In the genomic region with DNA sequence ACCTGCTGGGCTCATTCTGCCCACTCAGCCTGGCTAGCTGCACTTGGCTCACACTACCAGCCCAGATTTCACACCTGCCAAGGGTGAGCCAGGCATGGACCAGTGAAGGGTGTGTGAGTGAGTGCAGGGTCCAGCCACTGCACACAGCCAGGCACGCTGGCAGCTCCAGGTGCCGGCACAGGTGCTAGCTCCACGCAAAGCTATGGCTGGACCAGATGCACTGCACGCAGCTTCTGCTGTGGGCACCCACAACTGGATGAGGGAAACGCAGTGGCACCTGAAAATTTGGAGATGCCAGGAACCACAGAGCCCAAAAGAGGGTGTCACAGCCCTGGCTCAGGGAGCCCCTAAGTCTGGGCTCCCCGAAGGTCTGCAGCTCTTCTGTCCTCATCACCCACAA, we compare ENCODE assay signal across 26 cellular contexts. TPM values are rescaled to one million over a fixed set of nuclear protein-coding genes. Genes with fewer than 3 reads are reported as not detected.
A peak's percentile ranks its signal among the peaks of the same experiment; 100 is the strongest.
DNase-seq lines count a peak whose midpoint lies in the region; ATAC-seq, FAIRE-seq and TF ChIP-seq lines count a peak whose summit lies in the region.
"Had no signal": no experiment of that assay in that cellular context is flagged by ENCODE, and none has a peak within 500 bp of the region (broad histone marks: within the 10 kb centered on the region; RNA-seq: fewer than 3 reads in every experiment).

No MANE protein-coding gene starts in this region.

- H3K4me3 ChIP-seq in IMR-90 (ENCODE audit: insufficient read depth, low read depth, low read length) (no peak overlapping the region), astrocyte (ENCODE audit: insufficient read depth, low read depth, low read length) (no peak overlapping the region), kidney (ENCODE audit: low read length in 2 of 2) (no peak overlapping the region), prostate gland (no peak overlapping the region)
- H3K4me3 ChIP-seq: A549; BLaER1 treated with 17β-estradiol and CSF1 and Interleukin-3, amounts not matched to agents 10 nM and 100 nM; HAP-1 had no signal

- H4K91ac ChIP-seq in IMR-90 (ENCODE audit: insufficient read depth, low read depth, low read length): no peak overlapping the region

- ATAC-seq in IMR-90 (ENCODE audit: low read depth) (no peak), HG02623 (IDR thresholded peaks at IDR 0.05; ENCODE audit: unreplicated experiment) (no peak)
- ATAC-seq: A549 had no signal

- peaks cover 1% of the 10 kb centered on the region for H3K36me3 Mint-ChIP-seq in astrocyte (ENCODE audit: low read depth, unreplicated experiment)
- H3K36me3 Mint-ChIP-seq: CD14-positive monocyte had no signal

- H4K5ac ChIP-seq in IMR-90 (ENCODE audit: low read depth, low read length): no peak overlapping the region

- POLR2A ChIA-PET in IMR-90 (lab: Charles Lee; ENCODE audit: unreplicated experiment) (no interaction called here), GM10248 (lab: Yijun Ruan, JAX) (no interaction called here)

- H3K14ac ChIP-seq in IMR-90 (replicated peaks; ENCODE audit: low read depth, low read length): 0 out of 2 replicates have a peak overlapping the region, but pooled peaks have one; percentile 20

- no peak overlapping the region for H2BK5ac ChIP-seq in IMR-90 (ENCODE audit: low read depth, low read length, poor library complexity, severe bottlenecking)

- no peak overlapping the region; the same call in 1 of the 2 replicates for H2AK5ac ChIP-seq in IMR-90 (ENCODE audit: low read depth, low read length)

- in situ Hi-C loops in IMR-90 (cut with MboI; ENCODE audit: low sequenced_read_pairs): no loop called here

- no peak overlapping the region for H3K23ac ChIP-seq in IMR-90 (ENCODE audit: low read depth, low read length)

- no peak overlapping the region for H2AK9ac ChIP-seq in IMR-90 (replicated peaks; ENCODE audit: low read depth, low read length, poor library complexity)

- no peak for TF ChIP-seq RAD21 in IMR-90 (IDR thresholded peaks at IDR 0.05; ENCODE audit: low read length)

- no peak overlapping the region for H3K4me3 Mint-ChIP-seq in astrocyte (ENCODE audit: unreplicated experiment)
- H3K4me3 Mint-ChIP-seq: CD14-positive monocyte; CD4-positive, alpha-beta T cell; CD8-positive, alpha-beta memory T cell; HFFc6 had no signal

- TF ChIP-seq POLR2A in IMR-90 (IDR thresholded peaks at IDR 0.05; ENCODE audit: low read depth, low read length): no peak
- no peak for TF ChIP-seq POLR2A in prostate gland (IDR thresholded peaks at IDR 0.05)

- H2BK20ac ChIP-seq in IMR-90 (ENCODE audit: low read depth, low read length): no peak overlapping the region

- H3K36me3 ChIP-seq in IMR-90 (ENCODE audit: control insufficient read depth, insufficient read depth, low read length) (no peaks in the 10 kb centered on the region), astrocyte (ENCODE audit: insufficient read depth, low read length) (no peaks in the 10 kb centered on the region), kidney (ENCODE audit: control insufficient read depth in 1 of 2, insufficient read depth in 2 of 2, low read length in 2 of 2) (no peaks in the 10 kb centered on the region), prostate gland (no peaks in the 10 kb centered on the region)
- H3K36me3 ChIP-seq: BE2C; BLaER1 treated with 17β-estradiol and CSF1 and Interleukin-3, amounts not matched to agents 10 nM and 100 nM; HAP-1 had no signal

- no peak overlapping the region for H2BK120ac ChIP-seq in IMR-90 (ENCODE audit: low read depth, low read length)

- no peaks in the 10 kb centered on the region for H3K27me3 Mint-ChIP-seq in astrocyte (ENCODE audit: low read depth, unreplicated experiment)
- H3K27me3 Mint-ChIP-seq: CD4-positive, alpha-beta T cell had no signal

- TF ChIP-seq CTCF in IMR-90 (conservative IDR thresholded peaks at IDR 0.05; ENCODE audit: low read depth, low read length) (no peak), astrocyte (IDR thresholded peaks at IDR 0.05; ENCODE audit: insufficient read depth, low read depth, low read length) (no peak), kidney (IDR thresholded peaks at IDR 0.05; ENCODE audit: borderline replicate concordance, extremely low read depth, insufficient read depth) (no peak), GM10248 (IDR thresholded peaks at IDR 0.05; ENCODE audit: control extremely low read depth, extremely low read depth, low read depth, missing control alignments) (no peak), prostate gland (IDR thresholded peaks at IDR 0.05) (no peak)

- H3K4me1 Mint-ChIP-seq in astrocyte (ENCODE audit: low read depth, unreplicated experiment): peaks cover 3% of the 10 kb centered on the region
- H3K4me1 Mint-ChIP-seq: CD14-positive monocyte had no signal

- 96% methylated on average over 4 of the region's 6 CpGs; no CpG with 5 or more reads in 1 of the 2 experiments for WGBS in IMR-90 (ENCODE audit: extremely low coverage in 2 of 2, insufficient read length in 1 of 2), 2 experiments
- 91% methylated on average over 6 of the region's 6 CpGs for WGBS in prostate gland

- H4K20me1 ChIP-seq in IMR-90 (ENCODE audit: insufficient read depth, low read length) (no peaks in the 10 kb centered on the region), astrocyte (ENCODE audit: insufficient read depth, low read length) (no peaks in the 10 kb centered on the region)
- H4K20me1 ChIP-seq: BLaER1 treated with 17β-estradiol and CSF1 and Interleukin-3, amounts not matched to agents 10 nM and 100 nM had no signal

- DNase-seq in IMR-90 (no peak), astrocyte (ENCODE audit: low read depth) (no peak), kidney (peak; percentile 62), GM10248 (ENCODE audit: extremely low spot score) (no peak), prostate gland (ENCODE audit: low spot score) (no peak)
- DNase-seq: 8988T; ACHN; AML-193; BE2C; CD4-positive, alpha-beta T cell; CD8-positive, alpha-beta memory T cell; DMS 273 treated with DMSO at 0.1 percent for 48 hours; DMS79; EL; GDM1; GOT3; HFFc6 had no signal

- H3K56ac ChIP-seq in IMR-90 (ENCODE audit: extremely low read depth, insufficient read depth, low read length): no peak overlapping the region

- no peak overlapping the region for H3K18ac ChIP-seq in IMR-90 (ENCODE audit: low read depth, low read length)

- BruUV-seq in IMR-90 (replicated peaks; lab: Mats Ljungman, UMichigan): no TSS peak

- H2BK15ac ChIP-seq in IMR-90 (ENCODE audit: low read depth, low read length): no peak overlapping the region

- H3K9me3 Mint-ChIP-seq in astrocyte (ENCODE audit: unreplicated experiment): peaks cover 18% of the 10 kb centered on the region
- H3K9me3 Mint-ChIP-seq: CD4-positive, alpha-beta T cell had no signal

- no peak overlapping the region for H3K4ac ChIP-seq in IMR-90 (ENCODE audit: low read depth, low read length)

- no peak overlapping the region for H3K27ac Mint-ChIP-seq in astrocyte (ENCODE audit: unreplicated experiment)
- H3K27ac Mint-ChIP-seq: CD14-positive monocyte; CD4-positive, alpha-beta T cell; HFFc6 had no signal

- H3K4me1 ChIP-seq in IMR-90 (ENCODE audit: control insufficient read depth, insufficient read depth, low read length): no peaks in the 10 kb centered on the region
- H3K4me1 ChIP-seq in astrocyte (ENCODE audit: insufficient read depth, low read length): no peaks in the 10 kb centered on the region
- H3K4me1 ChIP-seq in kidney (ENCODE audit: control insufficient read depth in 1 of 2, insufficient read depth in 1 of 2, low read depth in 1 of 2, low read length in 2 of 2): no peaks in the 10 kb centered on the region
- H3K4me1 ChIP-seq in prostate gland (replicated peaks): no peaks in the 10 kb centered on the region
- H3K4me1 ChIP-seq: A549; BE2C; BLaER1 treated with 17β-estradiol and CSF1 and Interleukin-3, amounts not matched to agents 10 nM and 100 nM; HAP-1 had no signal

- no peaks in the 10 kb centered on the region for H3K79me2 ChIP-seq in astrocyte (ENCODE audit: insufficient read depth, low read length)

- dilution Hi-C loops in IMR-90 (cut with HindIII; ENCODE audit: low sequenced_read_pairs, unreplicated experiment): no loop called here

- H2AFZ ChIP-seq in IMR-90 (replicated peaks; ENCODE audit: low read length, poor library complexity): no peak overlapping the region
- peak overlapping the region; percentile 31 for H2AFZ ChIP-seq in astrocyte (ENCODE audit: low read depth, low read length)

- H3K9me3 ChIP-seq in IMR-90 (ENCODE audit: control insufficient read depth, insufficient read depth, low read length): peaks cover 9% of the 10 kb centered on the region
- peaks cover 6% of the 10 kb centered on the region for H3K9me3 ChIP-seq in astrocyte (ENCODE audit: insufficient read depth, low read depth, low read length)
- peaks cover 0 to 14% of the 10 kb centered on the region in 2 donors for H3K9me3 ChIP-seq in kidney (ENCODE audit: control insufficient read depth in 1 of 2, low read length in 2 of 2)
- no peaks in the 10 kb centered on the region for H3K9me3 ChIP-seq in prostate gland
- H3K9me3 ChIP-seq: BE2C had no signal

- H3K27me3 ChIP-seq in IMR-90 (ENCODE audit: control insufficient read depth, insufficient read depth, low read length) (no peaks in the 10 kb centered on the region), astrocyte (ENCODE audit: insufficient read depth, low read length) (no peaks in the 10 kb centered on the region), prostate gland (replicated peaks; ENCODE audit: insufficient read depth) (no peaks in the 10 kb centered on the region)
- H3K27me3 ChIP-seq: BE2C; BLaER1 treated with 17β-estradiol and CSF1 and Interleukin-3, amounts not matched to agents 10 nM and 100 nM had no signal

- no peak overlapping the region for H3K9ac ChIP-seq in IMR-90 (ENCODE audit: low read depth, low read length)
- no peak overlapping the region for H3K9ac ChIP-seq in astrocyte (ENCODE audit: low read length)
- no peak overlapping the region for H3K9ac ChIP-seq in kidney (ENCODE audit: low read length in 2 of 2)
- H3K9ac ChIP-seq: BLaER1 treated with 17β-estradiol and CSF1 and Interleukin-3, amounts not matched to agents 10 nM and 100 nM had no signal

- no peak overlapping the region for H3K27ac ChIP-seq in IMR-90 (ENCODE audit: insufficient read depth, low read length)
- H3K27ac ChIP-seq in astrocyte (ENCODE audit: low read depth, low read length): no peak overlapping the region
- H3K27ac ChIP-seq in kidney (ENCODE audit: low read depth in 2 of 2, low read length in 2 of 2): no peak overlapping the region
- no peak overlapping the region for H3K27ac ChIP-seq in prostate gland
- H3K27ac ChIP-seq: A549; BLaER1 treated with 17β-estradiol and CSF1 and Interleukin-3, amounts not matched to agents 10 nM and 100 nM had no signal

- CTCF ChIA-PET in IMR-90 (lab: Yijun Ruan, JAX): no interaction called here
- CTCF ChIA-PET in GM10248 (lab: Yijun Ruan, JAX): interaction anchor here (0.8 to 14.7 kb wide), 7 partner anchors 7 to 406 kb away, joined by 3 to 345 read pairs (median 6); no protein-coding TSS in a partner anchor

- no peaks in the 10 kb centered on the region for H3K9me1 ChIP-seq in IMR-90 (ENCODE audit: insufficient read depth, low read length)

- no peak for FAIRE-seq in astrocyte (lab: Jason Lieb, UNC)
- FAIRE-seq in kidney (lab: Jason Lieb, UNC): no peak
- FAIRE-seq: A549, D721Med, GM12891, GM18507, H54 had no signal

- no peak overlapping the region for H4K8ac ChIP-seq in IMR-90 (ENCODE audit: low read depth in 2 of 2, low read length in 2 of 2)

- no peaks in the 10 kb centered on the region for H3K79me1 ChIP-seq in IMR-90 (ENCODE audit: low read depth in 1 of 2, low read length in 2 of 2)

- intact Hi-C loops in IMR-90 (cut with micrococcal nuclease): no loop called here
- intact Hi-C loops in kidney (cut with DNase I): no loop called here
- intact Hi-C loops in prostate gland (cut with DNase I): no loop called here

- H3K4me2 ChIP-seq in IMR-90 (ENCODE audit: low read depth, low read length): no peak overlapping the region
- no peak overlapping the region for H3K4me2 ChIP-seq in astrocyte (ENCODE audit: low read length)
- H3K4me2 ChIP-seq: A549; BLaER1 treated with 17β-estradiol and CSF1 and Interleukin-3, amounts not matched to agents 10 nM and 100 nM had no signal

RNA-seq across cellular contexts. Expression of a gene that starts 24.9 kb away (rescaled TPM):
- total RNA-seq in IMR-90 (2012; rRNA removed): 83.3 and 91.9 TPM in 2 replicates
- 49.7 and 54.0 TPM in 2 replicates for polyA plus RNA-seq in IMR-90 (2012; rRNA removed)
- 20.3 and 32.9 TPM in 2 replicates for polyA plus RNA-seq in IMR-90 (2012; cell fraction: cytosol; rRNA removed)
- 17.8 and 73.1 TPM in 2 replicates for polyA plus RNA-seq in IMR-90 (2012; cell fraction: nucleus; rRNA removed; ENCODE audit: low replicate concordance)
- 179 and 184 TPM in 2 replicates for total RNA-seq in astrocyte
- 108 TPM for total RNA-seq in kidney
- polyA plus RNA-seq in kidney (ENCODE audit: insufficient read depth, low read depth, low replicate concordance): 21.5 TPM
- total RNA-seq in prostate gland: 10 to 100 TPM; 46.6 to 96.6 TPM
